25 cellular contexts compared by ENCODE assay signal in the genomic region with DNA sequence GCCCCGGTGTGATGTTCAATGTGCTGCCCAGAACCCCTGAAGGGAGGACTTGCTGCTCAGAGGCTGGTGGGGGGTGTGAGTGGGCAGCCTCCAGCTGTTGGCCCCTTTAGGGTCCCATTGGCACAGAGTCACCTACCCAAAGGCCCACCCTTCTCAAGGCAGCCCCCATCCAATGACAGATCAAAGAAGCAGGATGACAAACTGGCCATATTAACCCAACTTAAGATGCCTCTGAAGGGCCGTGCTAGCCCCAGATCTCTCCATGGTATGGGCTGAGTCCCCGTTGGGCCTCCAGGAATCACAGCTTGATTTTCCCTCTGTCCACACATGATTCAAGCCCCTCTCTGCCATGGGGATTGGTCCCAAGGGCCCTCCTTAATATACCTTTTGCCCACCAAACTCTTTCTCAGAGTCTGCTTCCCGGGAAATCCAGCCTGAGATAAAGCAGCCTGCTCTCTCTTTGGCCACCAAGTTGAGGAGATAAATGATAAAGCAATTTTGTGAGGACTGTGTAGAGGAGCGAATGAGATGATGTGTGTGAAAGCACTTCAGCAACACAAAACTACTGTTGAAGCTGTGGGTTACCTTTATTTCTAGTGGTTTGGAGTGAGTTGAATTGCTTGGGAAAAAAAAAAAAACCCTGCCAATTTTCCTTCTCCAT.
"Had no signal": no experiment of that assay in that cellular context is flagged by ENCODE, and none has a peak within 500 bp of the region (broad histone marks: within the 10 kb centered on the region; RNA-seq: fewer than 3 reads in every experiment).

No MANE protein-coding gene starts in this region.

- H3K36me3 ChIP-seq: ascending aorta, breast epithelium, cardiac muscle cell had no signal

- H3K4me1 ChIP-seq: ascending aorta, breast epithelium had no signal

- H3K36me3 Mint-ChIP-seq: activated naive CD4-positive, alpha-beta T cell treated with anti-CD3 and anti-CD28 coated beads, Interleukin-2, amount 10 ng/mL, durations not matched to agents 7 days and 5 days; brain had no signal

- DNase-seq: activated CD4-positive, alpha-beta memory T cell treated with anti-CD3 and anti-CD28 coated beads, Interleukin-2, amount 10 ng/mL, durations not matched to agents 7 days and 5 days; activated CD4-positive, alpha-beta T cell treated with anti-CD3 and anti-CD28 coated beads for 36 hours; activated CD4-positive, alpha-beta T cell treated with anti-CD3 and anti-CD28 coated beads, Interleukin-2, amount 10 ng/mL, durations not matched to agents 24 days and 14 days; activated CD4-positive, CD25-positive, alpha-beta regulatory T cell; activated CD4-positive, CD25-positive, alpha-beta regulatory T cell treated with anti-CD3 and anti-CD28 coated beads, Interleukin-2, amount 50 U/mL, for 72 hours; activated CD8-positive, alpha-beta memory T cell treated with anti-CD3 and anti-CD28 coated beads, Interleukin-2, amount 50 U/mL, for 48 hours; activated gamma-delta T cell; activated naive CD4-positive, alpha-beta T cell; activated naive CD4-positive, alpha-beta T cell treated with anti-CD3 and anti-CD28 coated beads, Interleukin-2, amount 10 ng/mL, durations not matched to agents 7 days and 5 days; activated naive CD8-positive, alpha-beta T cell treated with anti-CD3 and anti-CD28 coated beads, Interleukin-2, amount 10 ng/mL, durations not matched to agents 7 days and 5 days; activated T-cell treated with anti-CD3 and anti-CD28 coated beads for 4 hours; activated T-cell treated with anti-CD3 and anti-CD28 coated beads, Interleukin-2, amount 50 U/mL, for 24 hours; activated T-cell treated with anti-CD3 and anti-CD28 coated beads, Interleukin-2, amount 50 U/mL, for 72 hours; dermis blood vessel endothelial cell; effector CD8-positive, alpha-beta T cell; foreskin fibroblast; T-helper 2 cell had no signal

- H3K27me3 ChIP-seq: ascending aorta, cardiac muscle cell had no signal

- H3K4me3 Mint-ChIP-seq: activated CD4-positive, alpha-beta memory T cell treated with anti-CD3 and anti-CD28 coated beads, Interleukin-2, amount 10 ng/mL, durations not matched to agents 7 days and 5 days; activated CD4-positive, alpha-beta T cell treated with anti-CD3 and anti-CD28 coated beads for 36 hours; activated CD4-positive, alpha-beta T cell treated with anti-CD3 and anti-CD28 coated beads, Interleukin-2, amount 10 ng/mL, durations not matched to agents 24 days and 14 days; activated naive CD4-positive, alpha-beta T cell treated with anti-CD3 and anti-CD28 coated beads, Interleukin-2, amount 10 ng/mL, durations not matched to agents 7 days and 5 days; activated naive CD8-positive, alpha-beta T cell treated with anti-CD3 and anti-CD28 coated beads, Interleukin-2, amount 10 ng/mL, durations not matched to agents 7 days and 5 days; activated T-cell treated with anti-CD3 and anti-CD28 coated beads, Interleukin-2, amount 50 U/mL, for 24 hours; activated T-cell treated with anti-CD3 and anti-CD28 coated beads, Interleukin-2, amount 50 U/mL, for 72 hours; brain; central memory CD8-positive, alpha-beta T cell had no signal

- H3K9me3 ChIP-seq: ascending aorta had no signal

- H3K27ac ChIP-seq: ascending aorta, breast epithelium, cardiac muscle cell, coronary artery had no signal

- H3K27ac Mint-ChIP-seq: activated CD4-positive, alpha-beta memory T cell treated with anti-CD3 and anti-CD28 coated beads, Interleukin-2, amount 10 ng/mL, durations not matched to agents 7 days and 5 days; activated CD4-positive, alpha-beta T cell treated with anti-CD3 and anti-CD28 coated beads for 36 hours; activated CD4-positive, alpha-beta T cell treated with anti-CD3 and anti-CD28 coated beads, Interleukin-2, amount 10 ng/mL, durations not matched to agents 24 days and 14 days; activated naive CD4-positive, alpha-beta T cell treated with anti-CD3 and anti-CD28 coated beads, Interleukin-2, amount 10 ng/mL, durations not matched to agents 7 days and 5 days; activated naive CD4-positive, alpha-beta T cell treated with anti-CD3 and anti-CD28 coated beads, Interleukin-2, amount 50 U/mL, for 72 hours; activated naive CD8-positive, alpha-beta T cell treated with anti-CD3 and anti-CD28 coated beads, Interleukin-2, amount 10 ng/mL, durations not matched to agents 7 days and 5 days; activated T-cell treated with anti-CD3 and anti-CD28 coated beads, Interleukin-2, amount 50 U/mL, for 24 hours; activated T-cell treated with anti-CD3 and anti-CD28 coated beads, Interleukin-2, amount 50 U/mL, for 72 hours; brain had no signal

- H3K4me3 ChIP-seq: ascending aorta, breast epithelium, cardiac muscle cell, coronary artery had no signal

- H3K4me1 Mint-ChIP-seq: activated CD4-positive, alpha-beta T cell treated with anti-CD3 and anti-CD28 coated beads for 36 hours; activated CD4-positive, alpha-beta T cell treated with anti-CD3 and anti-CD28 coated beads, Interleukin-2, amount 10 ng/mL, durations not matched to agents 24 days and 14 days; brain had no signal

- ATAC-seq: activated CD4-positive, alpha-beta T cell treated with anti-CD3 and anti-CD28 coated beads for 36 hours; activated naive CD4-positive, alpha-beta T cell treated with anti-CD3 and anti-CD28 coated beads, Interleukin-2, amount 50 U/mL, for 72 hours; activated T-cell treated with anti-CD3 and anti-CD28 coated beads, Interleukin-2, amount 50 U/mL, for 72 hours; esophagus mucosa had no signal
